In the genomic region with DNA sequence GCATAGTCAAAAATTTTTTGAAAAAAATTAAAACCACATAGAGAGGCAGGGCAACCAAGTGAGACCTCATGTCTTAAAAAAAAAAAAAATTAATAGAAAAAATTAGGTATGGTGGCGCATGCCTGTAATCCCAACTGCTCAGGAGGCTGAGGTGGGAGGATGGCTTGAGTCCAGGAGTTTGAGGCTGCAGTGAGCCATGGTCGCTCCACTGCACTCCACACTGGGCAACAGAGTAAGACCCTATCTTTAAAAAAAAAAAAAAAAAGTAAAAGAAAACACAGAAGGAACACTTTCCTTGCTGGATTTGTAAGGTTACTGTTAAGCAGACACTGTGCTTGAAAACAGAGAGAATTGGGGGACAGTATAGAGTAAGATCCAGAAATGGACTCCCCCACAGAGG, we compare ENCODE assay signal across 1 cellular context.
TF ChIP-seq lines count a peak whose summit lies in the region.

No MANE protein-coding gene starts in this region.

TF ChIP-seq in WTC11, 78 proteins besides CTCF, POLR2A, EP300 and RAD21:
- TF ChIP-seq ZNF532 (CRISPR knock-in tag; IDR thresholded peaks at IDR 0.05; ENCODE audit: borderline replicate concordance) (no peak), E2F5 (CRISPR knock-in tag; IDR thresholded peaks at IDR 0.05) (no peak), RELA (CRISPR knock-in tag; IDR thresholded peaks at IDR 0.05; ENCODE audit: borderline replicate concordance) (no peak), KAT7 (CRISPR knock-in tag; IDR thresholded peaks at IDR 0.05; ENCODE audit: borderline replicate concordance) (no peak), ZNF121 (CRISPR knock-in tag; IDR thresholded peaks at IDR 0.05) (peak; percentile 65; the same call in 1 of the 2 replicates), OVOL2 (CRISPR knock-in tag; IDR thresholded peaks at IDR 0.05; ENCODE audit: borderline replicate concordance) (no peak)
